ENCODE assay signal across 8 cellular contexts in genomic region chr14:31510222-31510621, GRCh38. TPM values are rescaled to one million over a fixed set of nuclear protein-coding genes. Genes with fewer than 3 reads are reported as not detected.
DNase-seq lines count a peak whose midpoint lies in the region; ATAC-seq and TF ChIP-seq lines count a peak whose summit lies in the region.

No MANE protein-coding gene starts in this region.

- H3K27ac ChIP-seq in cardiac muscle cell: no peak overlapping the region
- H3K27ac ChIP-seq in right cardiac atrium (ENCODE audit: low read length): no peak overlapping the region
- H3K27ac ChIP-seq in colonic mucosa: no peak overlapping the region

- peak; percentile 41 for TF ChIP-seq CTCF in cardiac muscle cell (IDR thresholded peaks at IDR 0.05; ENCODE audit: low read depth, low read length)
- peak; percentile 66 for TF ChIP-seq CTCF in colonic mucosa (IDR thresholded peaks at IDR 0.05)
- TF ChIP-seq CTCF in neural crest cell (conservative IDR thresholded peaks at IDR 0.05): peak; percentile 86

- no peaks in the 10 kb centered on the region for H3K9me3 Mint-ChIP-seq in neural crest cell
- no peaks in the 10 kb centered on the region for H3K9me3 Mint-ChIP-seq in activated CD4-positive, alpha-beta T cell treated with anti-CD3 and anti-CD28 coated beads, Interleukin-2, amount 10 ng/mL, durations not matched to agents 24 days and 14 days

- H3K4me3 Mint-ChIP-seq in neural crest cell: no peak overlapping the region
- H3K4me3 Mint-ChIP-seq in activated CD4-positive, alpha-beta T cell treated with anti-CD3 and anti-CD28 coated beads, Interleukin-2, amount 10 ng/mL, durations not matched to agents 24 days and 14 days: no peak overlapping the region

- H3K36me3 ChIP-seq in cardiac muscle cell (no peaks in the 10 kb centered on the region), colonic mucosa (no peaks in the 10 kb centered on the region)

- H3K9me3 ChIP-seq in cardiac muscle cell (ENCODE audit: low read depth) (no peaks in the 10 kb centered on the region), right cardiac atrium (ENCODE audit: control insufficient read depth, low read length) (no peaks in the 10 kb centered on the region), colonic mucosa (no peaks in the 10 kb centered on the region)

- ATAC-seq in right cardiac atrium (no peak), HG03139 (IDR thresholded peaks at IDR 0.05; ENCODE audit: unreplicated experiment) (no peak), GM21825 (IDR thresholded peaks at IDR 0.05; ENCODE audit: unreplicated experiment) (no peak)

- no peak overlapping the region for H3K4me3 ChIP-seq in cardiac muscle cell
- no peak overlapping the region for H3K4me3 ChIP-seq in right cardiac atrium (ENCODE audit: low read length)
- no peak overlapping the region for H3K4me3 ChIP-seq in colonic mucosa

- no peak overlapping the region for H3K9ac ChIP-seq in colonic mucosa (ENCODE audit: low read depth in 2 of 2, low read length in 2 of 2)

- no peak overlapping the region for H3K27ac Mint-ChIP-seq in neural crest cell (ENCODE audit: unreplicated experiment)
- no peak overlapping the region for H3K27ac Mint-ChIP-seq in activated CD4-positive, alpha-beta T cell treated with anti-CD3 and anti-CD28 coated beads, Interleukin-2, amount 10 ng/mL, durations not matched to agents 24 days and 14 days

- DNase-seq in cardiac muscle cell (ENCODE audit: low read depth in 1 of 2, low spot score in 1 of 2) (peak; percentile 20 to 37), right cardiac atrium (no peak), NCI-H345 treated with DMSO at 0.1 percent for 48 hours (lab: John Stamatoyannopoulos, UW; ENCODE audit: unreplicated experiment) (peak; percentile 23), colonic mucosa (no peak), neural crest cell (ENCODE audit: low read depth, low spot score) (no peak)
- no peak for DNase-seq in activated CD4-positive, alpha-beta T cell treated with anti-CD3 and anti-CD28 coated beads, Interleukin-2, amount 10 ng/mL, durations not matched to agents 24 days and 14 days

- H3K36me3 Mint-ChIP-seq in neural crest cell (ENCODE audit: low read depth): no peaks in the 10 kb centered on the region
- no peaks in the 10 kb centered on the region for H3K36me3 Mint-ChIP-seq in activated CD4-positive, alpha-beta T cell treated with anti-CD3 and anti-CD28 coated beads, Interleukin-2, amount 10 ng/mL, durations not matched to agents 24 days and 14 days (ENCODE audit: low read depth)

- H3K27me3 Mint-ChIP-seq in neural crest cell (ENCODE audit: low read depth): no peaks in the 10 kb centered on the region
- H3K27me3 Mint-ChIP-seq in activated CD4-positive, alpha-beta T cell treated with anti-CD3 and anti-CD28 coated beads, Interleukin-2, amount 10 ng/mL, durations not matched to agents 24 days and 14 days: peaks cover 9% of the 10 kb centered on the region

- peaks cover 4% of the 10 kb centered on the region for H3K4me1 ChIP-seq in cardiac muscle cell (ENCODE audit: low read depth)
- H3K4me1 ChIP-seq in right cardiac atrium (ENCODE audit: control insufficient read depth, insufficient read depth, low read length): peaks cover 3% of the 10 kb centered on the region
- no peaks in the 10 kb centered on the region for H3K4me1 ChIP-seq in colonic mucosa

- intact Hi-C loops in right cardiac atrium (cut with DNase I) (loop anchor here in 2 of 4 donors (5.0 kb wide), 1 partner anchor 742 kb away; no protein-coding TSS in a partner anchor), colonic mucosa (cut with DNase I) (loop anchor here (5.0 to 10.0 kb wide), 2 partner anchors 415 to 742 kb away; no protein-coding TSS in a partner anchor)
- intact Hi-C loops in activated CD4-positive, alpha-beta T cell treated with anti-CD3 and anti-CD28 coated beads, Interleukin-2, amount 10 ng/mL, durations not matched to agents 24 days and 14 days (cut with micrococcal nuclease): loop anchor here (1.0 to 2.0 kb wide), 2 partner anchors 742 to 959 kb away; no protein-coding TSS in a partner anchor

- H3K4me1 Mint-ChIP-seq in neural crest cell: peaks cover 4% of the 10 kb centered on the region
- H3K4me1 Mint-ChIP-seq in activated CD4-positive, alpha-beta T cell treated with anti-CD3 and anti-CD28 coated beads, Interleukin-2, amount 10 ng/mL, durations not matched to agents 24 days and 14 days: no peaks in the 10 kb centered on the region

- no peaks in the 10 kb centered on the region for H3K27me3 ChIP-seq in cardiac muscle cell
- H3K27me3 ChIP-seq in right cardiac atrium (ENCODE audit: control insufficient read depth, insufficient read depth): no peaks in the 10 kb centered on the region
- H3K27me3 ChIP-seq in colonic mucosa: no peaks in the 10 kb centered on the region

RNA-seq across cellular contexts. Expression of gene GPR33, which starts 22.4 kb away (rescaled TPM):
- not detected in 2 replicates for total RNA-seq in cardiac muscle cell
- not detected in 2 replicates for polyA plus RNA-seq in cardiac muscle cell
- not detected for total RNA-seq in right cardiac atrium
- not detected for polyA plus RNA-seq in right cardiac atrium
- total RNA-seq in colonic mucosa: not detected
- total RNA-seq in neural crest cell: not detected in 2 replicates
- total RNA-seq in activated CD4-positive, alpha-beta T cell treated with anti-CD3 and anti-CD28 coated beads, Interleukin-2, amount 10 ng/mL, durations not matched to agents 24 days and 14 days: not detected in 2 replicates

RNA-seq across cellular contexts. Expression of gene NUBPL, which starts 51.0 kb away (rescaled TPM):
- 27.4 and 30.8 TPM in 2 replicates for total RNA-seq in cardiac muscle cell
- polyA plus RNA-seq in cardiac muscle cell: 22.9 and 25.9 TPM in 2 replicates
- 10 to 100 TPM; 19.1 to 23.9 (median 22.2) TPM for total RNA-seq in right cardiac atrium
- polyA plus RNA-seq in right cardiac atrium: 9.6 TPM
- 10 to 100 TPM; 13.3 to 14.0 TPM for total RNA-seq in colonic mucosa
- 13.2 and 13.8 TPM in 2 replicates for total RNA-seq in neural crest cell
- 12.1 and 12.3 TPM in 2 replicates for total RNA-seq in activated CD4-positive, alpha-beta T cell treated with anti-CD3 and anti-CD28 coated beads, Interleukin-2, amount 10 ng/mL, durations not matched to agents 24 days and 14 days

RNA-seq across cellular contexts. Expression of gene DTD2, which starts 52.9 kb away (rescaled TPM):
- total RNA-seq in cardiac muscle cell: 40.1 and 45.2 TPM in 2 replicates
- 8.9 and 14.2 TPM in 2 replicates for polyA plus RNA-seq in cardiac muscle cell
- total RNA-seq in right cardiac atrium: 10 to 100 TPM in 1 of 4 donors, 1 to 10 TPM in 3; 7.9 to 10.7 (median 9.3) TPM
- polyA plus RNA-seq in right cardiac atrium: 7.0 TPM
- 10 to 100 TPM; 13.7 to 16.2 TPM for total RNA-seq in colonic mucosa
- total RNA-seq in neural crest cell: 35.0 and 37.0 TPM in 2 replicates
- total RNA-seq in activated CD4-positive, alpha-beta T cell treated with anti-CD3 and anti-CD28 coated beads, Interleukin-2, amount 10 ng/mL, durations not matched to agents 24 days and 14 days: 30.8 and 32.2 TPM in 2 replicates

Comparison
In these comparisons a context has a peak if more than half of its experiments do, and no peak if none do; other contexts are left out.
1. DNase-seq: peak in cardiac muscle cell (2 of 2) and NCI-H345 treated with DMSO at 0.1 percent for 48 hours (single experiment); none in right cardiac atrium (0 of 3), colonic mucosa (single experiment), neural crest cell (single experiment) and activated CD4-positive, alpha-beta T cell treated with anti-CD3 and anti-CD28 coated beads, Interleukin-2, amount 10 ng/mL, durations not matched to agents 24 days and 14 days (single experiment).
2. Peak in every context shown above with its lines, with median percentiles within 50 percentile points of each other: CTCF ChIP-seq.